22 cellular contexts compared by ENCODE assay signal in genomic region chr18:79129120-79129519, GRCh38.
"Had no signal": no experiment of that assay in that cellular context is flagged by ENCODE, and none has a peak within 500 bp of the region (broad histone marks: within the 10 kb centered on the region; RNA-seq: fewer than 3 reads in every experiment).

No MANE protein-coding gene starts in this region.

- H3K4me2 ChIP-seq: hepatocyte, neural progenitor cell had no signal

- H3K36me3 ChIP-seq: ovary, right atrium auricular region, right lobe of liver had no signal

- H3K9me3 ChIP-seq: heart right ventricle, left ventricle myocardium inferior, neutrophil, ovary, right atrium auricular region, right lobe of liver, spleen, tibial nerve, upper lobe of left lung had no signal

- H3K4me3 ChIP-seq: heart right ventricle, hepatocyte, left ventricle myocardium inferior, lung, neural progenitor cell, ovary, right atrium auricular region, right lobe of liver, spleen, tibial nerve, upper lobe of left lung had no signal

- H2AFZ ChIP-seq: hepatocyte, neural progenitor cell had no signal

- H3K4me1 ChIP-seq: heart right ventricle, left ventricle myocardium inferior, neural progenitor cell, right atrium auricular region, right lobe of liver, spleen, tibial nerve, upper lobe of left lung had no signal

- H3K79me2 ChIP-seq: hepatocyte had no signal

- FAIRE-seq: small intestine had no signal

- H3K27me3 ChIP-seq: heart right ventricle, hepatocyte, neural progenitor cell, neutrophil, ovary, right atrium auricular region, right lobe of liver, spleen, tibial nerve, upper lobe of left lung had no signal

- H3K9ac ChIP-seq: neural progenitor cell had no signal

- DNase-seq: heart right ventricle; islet precursor cell; left ventricle myocardium inferior; mesendoderm; naive B cell; natural killer cell; nephron progenitor cell; occipital lobe; ovary; right lobe of liver; small intestine; spleen; stimulated activated CD4-positive, alpha-beta T cell treated with anti-CD3 and anti-CD28 coated beads, Interleukin-4, amount 100 ng/mL, for 24 hours; stimulated activated naive CD4-positive, alpha-beta T cell; substantia nigra; upper lobe of left lung had no signal

- H3K27ac ChIP-seq: heart right ventricle, hepatocyte, left ventricle myocardium inferior, neural progenitor cell, neutrophil, ovary, right atrium auricular region, right lobe of liver, spleen, tibial nerve, upper lobe of left lung had no signal
